ENCODE assay signal across 8 cellular contexts in the genomic region with DNA sequence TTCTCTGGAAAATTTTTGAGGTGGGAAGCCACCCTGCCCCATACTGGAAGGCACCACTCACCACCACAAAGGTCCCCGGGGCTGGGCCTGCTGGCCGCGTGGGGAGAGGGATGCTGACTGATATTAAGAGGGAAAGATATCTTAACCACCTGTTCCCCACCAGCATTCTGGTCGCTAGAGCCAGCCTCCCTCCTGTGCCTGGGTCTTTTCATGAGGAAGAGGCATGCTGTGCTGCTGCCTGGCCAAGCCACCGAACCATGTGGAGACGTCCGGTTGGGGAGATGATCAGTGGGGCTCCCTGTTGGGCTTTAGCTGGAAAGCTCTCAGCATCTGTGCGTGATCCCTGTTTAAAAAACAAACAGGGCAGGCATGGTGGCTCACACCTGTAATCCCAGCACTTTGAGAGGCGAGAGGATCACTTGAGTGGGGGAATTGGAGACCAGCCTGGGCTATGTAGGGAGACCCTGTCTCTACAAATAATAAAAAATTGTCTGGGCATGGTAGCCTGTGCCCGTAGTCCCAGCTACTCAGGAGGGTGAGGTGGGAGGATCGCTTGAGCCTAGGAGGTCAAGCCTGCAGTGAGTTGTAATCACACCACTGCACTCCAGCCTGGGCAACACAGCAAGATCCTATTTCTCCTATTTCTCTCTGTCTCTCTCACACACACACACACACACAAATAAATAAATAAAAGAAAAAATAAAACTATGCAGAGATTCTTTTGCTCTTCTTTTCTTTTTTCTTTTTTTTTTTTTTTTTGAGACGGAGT. TPM values are rescaled to one million over a fixed set of nuclear protein-coding genes. Genes with fewer than 3 reads are reported as not detected.
DNase-seq lines count a peak whose midpoint lies in the region; ATAC-seq lines count a peak whose summit lies in the region.

No MANE protein-coding gene starts in this region.

- no peak for ATAC-seq in HG03025 (IDR thresholded peaks at IDR 0.05; ENCODE audit: low FRiP score, unreplicated experiment)
- ATAC-seq in HG03135 (IDR thresholded peaks at IDR 0.05; ENCODE audit: unreplicated experiment): no peak

- H3K27ac ChIP-seq in ectodermal cell (ENCODE audit: insufficient read depth, low read depth, low read length, poor library complexity, severe bottlenecking): peak overlapping the region; percentile 66
- peak overlapping the region; percentile 75 for H3K27ac ChIP-seq in thymus (ENCODE audit: low read depth)

- no peaks in the 10 kb centered on the region for H3K36me3 ChIP-seq in ectodermal cell (ENCODE audit: control insufficient read depth, insufficient read depth, low read length)
- peaks cover 3% of the 10 kb centered on the region for H3K36me3 ChIP-seq in mucosa of stomach (ENCODE audit: control insufficient read depth, insufficient read depth, low read length)
- peaks cover 10% of the 10 kb centered on the region for H3K36me3 ChIP-seq in thymus (ENCODE audit: control insufficient read depth, insufficient read depth)

- H3K4me3 ChIP-seq in ectodermal cell (ENCODE audit: insufficient read depth, low read depth, low read length) (peak overlapping the region; percentile 76), mucosa of stomach (ENCODE audit: low read length) (peak overlapping the region; percentile 89), thymus (ENCODE audit: low read length) (peak overlapping the region; percentile 74)

- peak overlapping the region; percentile 90 for H3K9ac ChIP-seq in mucosa of stomach (ENCODE audit: low read length)

- H3K27me3 ChIP-seq in ectodermal cell (ENCODE audit: control insufficient read depth, insufficient read depth, low read length, poor library complexity, severe bottlenecking): no peaks in the 10 kb centered on the region
- no peaks in the 10 kb centered on the region for H3K27me3 ChIP-seq in mucosa of stomach (ENCODE audit: control insufficient read depth, insufficient read depth, low read length)
- H3K27me3 ChIP-seq in thymus (ENCODE audit: control insufficient read depth, insufficient read depth): no peaks in the 10 kb centered on the region

- peak; percentile 74 for DNase-seq in activated effector memory CD4-positive, alpha-beta T cell treated with anti-CD3 and anti-CD28 coated beads, Interleukin-2, amount 50 U/mL, for 16 hours
- no peak for DNase-seq in activated effector memory CD4-positive, alpha-beta T cell treated with Interleukin-2 at 50 U/mL for 16 hours
- DNase-seq in UCSD-AML1 (lab: John Stamatoyannopoulos, UW; ENCODE audit: unreplicated experiment): peak; percentile 29

- H3K9me3 ChIP-seq in ectodermal cell (ENCODE audit: control insufficient read depth, low read length): no peaks in the 10 kb centered on the region
- H3K9me3 ChIP-seq in mucosa of stomach (ENCODE audit: control insufficient read depth, low read length): no peaks in the 10 kb centered on the region
- H3K9me3 ChIP-seq in thymus (ENCODE audit: control insufficient read depth): no peaks in the 10 kb centered on the region

- 31 to 33% methylated on average over 9 to 12 of the region's 12 CpGs for WGBS in ectodermal cell, 2 experiments
- 52% methylated on average over 12 of the region's 12 CpGs for WGBS in thymus

- H3K4me1 ChIP-seq in ectodermal cell (ENCODE audit: control insufficient read depth, insufficient read depth, low read length) (peaks cover 5% of the 10 kb centered on the region), mucosa of stomach (ENCODE audit: control insufficient read depth, insufficient read depth, low read length) (peaks cover 13% of the 10 kb centered on the region), thymus (ENCODE audit: control insufficient read depth, insufficient read depth, low read length) (peaks cover 4% of the 10 kb centered on the region)

RNA-seq across cellular contexts. Expression of a gene that starts 1.0 kb away (rescaled TPM):
- polyA plus RNA-seq in ectodermal cell (2013, experiment 1 of 4): 17.5 TPM
- 18.6 TPM for polyA plus RNA-seq in ectodermal cell (2013, experiment 2 of 4)
- 11.2 TPM for polyA plus RNA-seq in ectodermal cell (2013, experiment 3 of 4)
- 12.0 TPM for polyA plus RNA-seq in ectodermal cell (2013, experiment 4 of 4)
- 11.5 TPM for polyA plus RNA-seq in thymus

RNA-seq across cellular contexts. Expression of a gene that starts 1.2 kb away (rescaled TPM):
- 10.8 TPM for polyA plus RNA-seq in ectodermal cell (2013, experiment 1 of 4)
- polyA plus RNA-seq in ectodermal cell (2013, experiment 2 of 4): 9.6 TPM
- polyA plus RNA-seq in ectodermal cell (2013, experiment 3 of 4): 6.9 TPM
- polyA plus RNA-seq in ectodermal cell (2013, experiment 4 of 4): 9.1 TPM
- 6.4 TPM for polyA plus RNA-seq in thymus
